9 cellular contexts compared by ENCODE assay signal in genomic region chr15:101615986-101616848, GRCh38. TPM values are rescaled to one million over a fixed set of nuclear protein-coding genes. Genes with fewer than 3 reads are reported as not detected.
DNase-seq lines count a peak whose midpoint lies in the region; ATAC-seq, FAIRE-seq and TF ChIP-seq lines count a peak whose summit lies in the region.
"Had no signal": no experiment of that assay in that cellular context is flagged by ENCODE, and none has a peak within 500 bp of the region (broad histone marks: within the 10 kb centered on the region; RNA-seq: fewer than 3 reads in every experiment).

No MANE protein-coding gene starts in this region.

- H3K9me3 Mint-ChIP-seq in activated T-helper 17 cell treated with anti-CD3 and anti-CD28 coated beads, Interleukin-2, amount 50 U/mL, for 72 hours: no peaks in the 10 kb centered on the region

- no peaks in the 10 kb centered on the region for H3K27me3 Mint-ChIP-seq in activated T-helper 17 cell treated with anti-CD3 and anti-CD28 coated beads, Interleukin-2, amount 50 U/mL, for 72 hours
- H3K27me3 Mint-ChIP-seq: B cell had no signal

- H3K27me3 ChIP-seq in iPS-18a (ENCODE audit: control insufficient read depth, insufficient read depth, low read length) (peaks cover 3% of the 10 kb centered on the region), tibial artery (no peaks in the 10 kb centered on the region)

- peak; percentile 59 for ATAC-seq in activated T-helper 17 cell treated with anti-CD3 and anti-CD28 coated beads, Interleukin-2, amount 50 U/mL, for 72 hours (replicated peaks)
- no peak for ATAC-seq in GM21528 (IDR thresholded peaks at IDR 0.05; ENCODE audit: low FRiP score, unreplicated experiment)

- no peak for TF ChIP-seq POLR2A in GM12891 (IDR thresholded peaks at IDR 0.05; ENCODE audit: low read depth, low read length)

- intact Hi-C loops in tibial artery (cut with DNase I; ENCODE audit: low total_unique reads): no loop called here

- no peak overlapping the region for H3K9ac ChIP-seq in iPS-18a (ENCODE audit: low read length)

- H3K4me3 Mint-ChIP-seq in activated T-helper 17 cell treated with anti-CD3 and anti-CD28 coated beads, Interleukin-2, amount 50 U/mL, for 72 hours: peak overlapping the region; percentile 25
- H3K4me3 Mint-ChIP-seq: B cell had no signal

- peak; percentile 4 for DNase-seq in NCI-H1092 treated with DMSO at 0.1 percent for 48 hours (lab: John Stamatoyannopoulos, UW)
- no peak for DNase-seq in NCI-H1092 (lab: John Stamatoyannopoulos, UW)
- peak in 1 of 2 donors; percentile 42 for DNase-seq in tibial artery
- DNase-seq in OCI-M2 (lab: John Stamatoyannopoulos, UW; ENCODE audit: unreplicated experiment): no peak
- no peak for DNase-seq in GM12891 (ENCODE audit: insufficient read length, low spot score)

- no peaks in the 10 kb centered on the region for H3K4me1 Mint-ChIP-seq in activated T-helper 17 cell treated with anti-CD3 and anti-CD28 coated beads, Interleukin-2, amount 50 U/mL, for 72 hours

- peak overlapping the region; percentile 45 for H3K27ac Mint-ChIP-seq in activated T-helper 17 cell treated with anti-CD3 and anti-CD28 coated beads, Interleukin-2, amount 50 U/mL, for 72 hours
- H3K27ac Mint-ChIP-seq: B cell had no signal

- H3K36me3 ChIP-seq in iPS-18a (ENCODE audit: control insufficient read depth, low read depth, low read length) (no peaks in the 10 kb centered on the region), tibial artery (peaks cover 0 to 12% (median 8%) of the 10 kb centered on the region in 3 donors)

- TF ChIP-seq CTCF in tibial artery (IDR thresholded peaks at IDR 0.05): no peak

- no peak overlapping the region for H3K27ac ChIP-seq in iPS-18a (ENCODE audit: low read length)
- H3K27ac ChIP-seq in tibial artery: peak overlapping the region; percentile 26 to 40

- peak overlapping the region; percentile 53 for H3K4me3 ChIP-seq in iPS-18a (ENCODE audit: low read length)
- H3K4me3 ChIP-seq in tibial artery: peak overlapping the region in 1 of 2 donors; percentile 22

- H3K9me3 ChIP-seq in iPS-18a (ENCODE audit: control insufficient read depth, low read depth, low read length) (no peaks in the 10 kb centered on the region), tibial artery (no peaks in the 10 kb centered on the region)

- H3K36me3 Mint-ChIP-seq in activated T-helper 17 cell treated with anti-CD3 and anti-CD28 coated beads, Interleukin-2, amount 50 U/mL, for 72 hours (ENCODE audit: low read depth): peaks cover 22% of the 10 kb centered on the region

- peaks cover 14% of the 10 kb centered on the region for H3K4me1 ChIP-seq in iPS-18a (ENCODE audit: control insufficient read depth, low read depth, low read length)
- H3K4me1 ChIP-seq in tibial artery: peaks cover 4 to 43% (median 26%) of the 10 kb centered on the region in 4 donors

- FAIRE-seq in GM12891 (lab: Jason Lieb, UNC): no peak

TF ChIP-seq in GM12891, 5 proteins besides CTCF, POLR2A, EP300 and RAD21:
- TF ChIP-seq PAX5 (IDR thresholded peaks at IDR 0.05; ENCODE audit: insufficient read depth, low read length, severe bottlenecking): no peak
- TF ChIP-seq TAF1 (IDR thresholded peaks at IDR 0.05; ENCODE audit: low read depth, low read length): no peak
- no peak for TF ChIP-seq POU2F2 (IDR thresholded peaks at IDR 0.05; ENCODE audit: low read depth, low read length)
- TF ChIP-seq POLR2AphosphoS5 (IDR thresholded peaks at IDR 0.05; ENCODE audit: low read depth, low read length): no peak
- no peak for TF ChIP-seq SPI1 (IDR thresholded peaks at IDR 0.05; ENCODE audit: low read depth, low read length)

RNA-seq across cellular contexts. Expression of gene TM2D3, which starts 36.0 kb away (rescaled TPM):
- total RNA-seq in activated T-helper 17 cell treated with anti-CD3 and anti-CD28 coated beads, Interleukin-2, amount 50 U/mL, for 72 hours: 10 to 100 TPM; 42.6 to 45.6 TPM
- polyA plus RNA-seq in GM12891 (2012; ENCODE audit: low read depth, missing spikeins): 38.8 TPM
